Comparison of ENCODE assay signal across 17 cellular contexts in genomic region chr9:138033950-138034349, GRCh38.
DNase-seq lines count a peak whose midpoint lies in the region; ATAC-seq, FAIRE-seq and TF ChIP-seq lines count a peak whose summit lies in the region.
"Had no signal": no experiment of that assay in that cellular context is flagged by ENCODE, and none has a peak within 500 bp of the region (broad histone marks: within the 10 kb centered on the region; RNA-seq: fewer than 3 reads in every experiment).

No MANE protein-coding gene starts in this region.

- no peak for TF ChIP-seq RAD21 in K562 (CRISPR knock-in tag; conservative IDR thresholded peaks at IDR 0.05 in 1 of 2, IDR thresholded peaks at IDR 0.05 in 1 of 2)

- H3K14ac ChIP-seq in trophoblast cell (ENCODE audit: low read length), result no peak overlapping the region

- DNase-seq in NCI-H524 treated with DMSO at 0.1 percent for 48 hours (lab: John Stamatoyannopoulos, UW) (peak; percentile 4), NCI-H524 (lab: John Stamatoyannopoulos, UW) (no peak), K562 (ENCODE audit: extremely low read depth in 1 of 4, low spot score in 3 of 4) (peak in 1 of 4 experiments; percentile 30), trophoblast cell (peak; percentile 19 to 49), MV-4-11 (lab: John Stamatoyannopoulos, UW) (no peak), immature natural killer cell (no peak)
- DNase-seq in natural killer cell treated with Interleukin-12 subunit alpha and Interleukin-12 subunit beta and Interleukin-15 and Interleukin-18, amount 100 ng/mL, for 72 hours (ENCODE audit: low spot score), result no peak
- DNase-seq: AML-193; CD4-positive, alpha-beta memory T cell; DMS79 treated with DMSO at 0.1 percent for 48 hours; H9 had no signal

- H3K36me3 ChIP-seq in K562 (ENCODE audit: control insufficient read depth, insufficient read depth, low read length), result no peaks in the 10 kb centered on the region
- no peaks in the 10 kb centered on the region for H3K36me3 ChIP-seq in trophoblast cell (ENCODE audit: control insufficient read depth in 1 of 2, insufficient read depth in 2 of 2, low read length in 2 of 2)

- no peak overlapping the region for H4K8ac ChIP-seq in trophoblast cell (ENCODE audit: low read depth, low read length)

- peaks cover 4 to 43% (median 18%) of the 10 kb centered on the region in 3 donors for H3K27me3 Mint-ChIP-seq in immature natural killer cell (ENCODE audit: low read depth in 3 of 3)
- H3K27me3 Mint-ChIP-seq in natural killer cell treated with Interleukin-12 subunit alpha and Interleukin-12 subunit beta and Interleukin-15 and Interleukin-18, amount 100 ng/mL, for 72 hours, result peaks cover 49 to 71% of the 10 kb centered on the region in 2 donors

- no peaks in the 10 kb centered on the region for H3K4me1 Mint-ChIP-seq in immature natural killer cell
- H3K4me1 Mint-ChIP-seq in natural killer cell treated with Interleukin-12 subunit alpha and Interleukin-12 subunit beta and Interleukin-15 and Interleukin-18, amount 100 ng/mL, for 72 hours (ENCODE audit: low read depth in 2 of 2), result no peaks in the 10 kb centered on the region
- H3K4me1 Mint-ChIP-seq: CD14-positive monocyte; CD4-positive, alpha-beta memory T cell; H9 had no signal

- H3K4me2 ChIP-seq in K562 (ENCODE audit: insufficient read depth, low read length) (no peak overlapping the region), trophoblast cell (ENCODE audit: low read length) (no peak overlapping the region)
- H3K4me2 ChIP-seq: A549 had no signal

- no peak overlapping the region for H3K4me3 ChIP-seq in K562
- H3K4me3 ChIP-seq in trophoblast cell (ENCODE audit: low read depth, low read length), result no peak overlapping the region
- H3K4me3 ChIP-seq: A549, GM12878 had no signal

- no peaks in the 10 kb centered on the region for H3K9me1 ChIP-seq in K562 (ENCODE audit: control insufficient read depth, insufficient read depth, low read length)

- H3K23ac ChIP-seq in trophoblast cell (ENCODE audit: low read length), result no peak overlapping the region

- intact Hi-C loops in K562 (cut with micrococcal nuclease), result no loop called here

- H3K79me1 ChIP-seq in trophoblast cell (ENCODE audit: low read length), result no peaks in the 10 kb centered on the region

- H2BK12ac ChIP-seq in trophoblast cell (ENCODE audit: low read length), result no peak overlapping the region

- H2AFZ ChIP-seq in K562 (ENCODE audit: low read depth, low read length), result no peak overlapping the region
- no peak overlapping the region for H2AFZ ChIP-seq in trophoblast cell (ENCODE audit: insufficient read depth, low read length, poor library complexity)

- FAIRE-seq in K562 (lab: Jason Lieb, UNC), result no peak
- FAIRE-seq: A549, GM12878, GM19239, H1 had no signal

- TF ChIP-seq EP300 in K562 (IDR thresholded peaks at IDR 0.05; ENCODE audit: low read length), result no peak

- H3K9ac ChIP-seq in K562 (ENCODE audit: insufficient read depth in 1 of 2, low read depth in 2 of 2, low read length in 2 of 2), result no peak overlapping the region
- H3K9ac ChIP-seq in trophoblast cell (ENCODE audit: low read length), result no peak overlapping the region

- no peak overlapping the region for H4K12ac ChIP-seq in trophoblast cell (ENCODE audit: low read depth, low read length)

- no peaks in the 10 kb centered on the region for H3K36me3 Mint-ChIP-seq in immature natural killer cell
- H3K36me3 Mint-ChIP-seq in natural killer cell treated with Interleukin-12 subunit alpha and Interleukin-12 subunit beta and Interleukin-15 and Interleukin-18, amount 100 ng/mL, for 72 hours, result peaks cover 6% of the 10 kb centered on the region
- H3K36me3 Mint-ChIP-seq: CD14-positive monocyte; CD4-positive, alpha-beta memory T cell had no signal

- H3K4me1 ChIP-seq in K562 (replicated peaks in 1 of 2; ENCODE audit: control insufficient read depth in 2 of 2, insufficient read depth in 2 of 2, low read length in 2 of 2), result no peaks in the 10 kb centered on the region
- H3K4me1 ChIP-seq in trophoblast cell (ENCODE audit: control insufficient read depth in 1 of 2, insufficient read depth in 2 of 2, low read length in 2 of 2), result peaks cover 4 to 5% of the 10 kb centered on the region in 2 experiments
- H3K4me1 ChIP-seq: A549 had no signal

- no peak for TF ChIP-seq POLR2A in K562 (conservative IDR thresholded peaks at IDR 0.05)

- H3K9me3 ChIP-seq in K562 (replicated peaks; ENCODE audit: control insufficient read depth, insufficient read depth, low read depth, low read length) (no peaks in the 10 kb centered on the region), trophoblast cell (ENCODE audit: insufficient read depth, low read depth, low read length) (peaks cover 6% of the 10 kb centered on the region)
- H3K9me3 ChIP-seq: A549 had no signal

- TF ChIP-seq CTCF in K562 (IDR thresholded peaks at IDR 0.05 in 2 of 3, conservative IDR thresholded peaks at IDR 0.05 in 1 of 3; ENCODE audit: insufficient read depth in 2 of 3, low read depth in 1 of 3, low read length in 3 of 3), result no peak

- no peak overlapping the region for H3K18ac ChIP-seq in trophoblast cell (ENCODE audit: low read length)

- H4K91ac ChIP-seq in trophoblast cell (ENCODE audit: low read depth, low read length), result no peak overlapping the region

- no peak overlapping the region for H3K4me3 Mint-ChIP-seq in immature natural killer cell
- H3K4me3 Mint-ChIP-seq in natural killer cell treated with Interleukin-12 subunit alpha and Interleukin-12 subunit beta and Interleukin-15 and Interleukin-18, amount 100 ng/mL, for 72 hours, result no peak overlapping the region
- H3K4me3 Mint-ChIP-seq: CD14-positive monocyte; CD4-positive, alpha-beta memory T cell; H9 had no signal

- in situ Hi-C loops in K562 (cut with MboI), result no loop called here

- H4K20me1 ChIP-seq in K562 (replicated peaks; ENCODE audit: control insufficient read depth, insufficient read depth, low read length), result no peaks in the 10 kb centered on the region

- H3K27me3 ChIP-seq in K562 (ENCODE audit: control insufficient read depth in 2 of 2, insufficient read depth in 2 of 2, low read length in 2 of 2) (peaks cover 7 to 17% of the 10 kb centered on the region in 2 experiments), trophoblast cell (ENCODE audit: insufficient read depth, low read length) (no peaks in the 10 kb centered on the region)

- CTCF ChIA-PET in K562 (lab: Yijun Ruan, JAX; ENCODE audit: low intra/inter-chr PET ratio), result no interaction called here

- H3K79me2 ChIP-seq in K562 (ENCODE audit: control insufficient read depth, insufficient read depth, low read length), result no peaks in the 10 kb centered on the region
- H3K79me2 ChIP-seq in trophoblast cell (ENCODE audit: control insufficient read depth, insufficient read depth, low read length, poor library complexity), result no peaks in the 10 kb centered on the region

- ATAC-seq in K562, result no peak
- no peak for ATAC-seq in natural killer cell treated with Interleukin-12 subunit alpha and Interleukin-12 subunit beta and Interleukin-15 and Interleukin-18, amount 100 ng/mL, for 72 hours
- ATAC-seq: GM12878 had no signal

- WGBS in K562 (ENCODE audit: insufficient coverage, low coverage, missing lambda C conversion rate), result 0% methylated on average over 4 of the region's 4 CpGs
- no CpG with 5 or more reads among the region's 4 CpGs for WGBS in trophoblast cell (ENCODE audit: extremely low coverage, insufficient coverage, insufficient read length)

- H3K4ac ChIP-seq in trophoblast cell (ENCODE audit: low read depth, low read length), result no peak overlapping the region

- POLR2A ChIA-PET in K562 (lab: Yijun Ruan, JAX), result no interaction called here

- no peak overlapping the region for H2AK5ac ChIP-seq in trophoblast cell (ENCODE audit: low read length)

- no peak overlapping the region for H2BK5ac ChIP-seq in trophoblast cell (ENCODE audit: low read depth, low read length, poor library complexity)

- H3K27ac ChIP-seq in K562 (ENCODE audit: extremely low read depth, low read depth, low read length), result no peak overlapping the region
- no peak overlapping the region for H3K27ac ChIP-seq in trophoblast cell (ENCODE audit: low read depth, low read length)
- H3K27ac ChIP-seq: 22Rv1, A549 had no signal

- H3K27ac Mint-ChIP-seq in immature natural killer cell, result no peak overlapping the region
- H3K27ac Mint-ChIP-seq in natural killer cell treated with Interleukin-12 subunit alpha and Interleukin-12 subunit beta and Interleukin-15 and Interleukin-18, amount 100 ng/mL, for 72 hours, result no peak overlapping the region
- H3K27ac Mint-ChIP-seq: CD14-positive monocyte; CD4-positive, alpha-beta memory T cell; H9 had no signal

- peaks cover 0 to 7% (median 0%) of the 10 kb centered on the region in 6 donors for H3K9me3 Mint-ChIP-seq in immature natural killer cell
- no peaks in the 10 kb centered on the region for H3K9me3 Mint-ChIP-seq in natural killer cell treated with Interleukin-12 subunit alpha and Interleukin-12 subunit beta and Interleukin-15 and Interleukin-18, amount 100 ng/mL, for 72 hours

- H2BK120ac ChIP-seq in trophoblast cell (ENCODE audit: insufficient read depth, low read length, poor library complexity), result no peak overlapping the region

- BruUV-seq in K562 (replicated peaks; lab: Mats Ljungman, UMichigan), result no TSS peak

TF ChIP-seq in K562, 482 proteins besides CTCF, POLR2A, EP300 and RAD21 (continues in another document):
- TF ChIP-seq TCF3 (CRISPR knock-in tag; IDR thresholded peaks at IDR 0.05) (peak; percentile 66), ZNF444 (CRISPR knock-in tag; IDR thresholded peaks at IDR 0.05) (no peak), TEAD4 (IDR thresholded peaks at IDR 0.05; ENCODE audit: low read length) (peak; percentile 53; the same call in 1 of the 2 replicates), TEAD4 (CRISPR knock-in tag; IDR thresholded peaks at IDR 0.05; ENCODE audit: borderline replicate concordance) (no peak), PHF21A (IDR thresholded peaks at IDR 0.05; ENCODE audit: borderline replicate concordance, low read depth) (no peak), ZBTB26 (CRISPR knock-in tag; IDR thresholded peaks at IDR 0.05) (no peak), MED1 (CRISPR knock-in tag; IDR thresholded peaks at IDR 0.05; ENCODE audit: borderline replicate concordance) (no peak), TAF9B (IDR thresholded peaks at IDR 0.05; ENCODE audit: partially characterized antibody) (no peak), ZNF146 (CRISPR knock-in tag; IDR thresholded peaks at IDR 0.05; ENCODE audit: unreplicated experiment) (no peak), FOXK1 (CRISPR knock-in tag; IDR thresholded peaks at IDR 0.05; ENCODE audit: borderline replicate concordance) (no peak), ZNF324 (CRISPR knock-in tag; IDR thresholded peaks at IDR 0.05) (no peak), TEAD2 (tag; IDR thresholded peaks at IDR 0.05) (no peak), XRCC3 (IDR thresholded peaks at IDR 0.05) (no peak)

Comparison
In these comparisons a context has a peak if more than half of its experiments do, and no peak if none do; other contexts are left out.
1. DNase-seq: peak in NCI-H524 treated with DMSO at 0.1 percent for 48 hours (single experiment) and trophoblast cell (2 of 2); none in NCI-H524 (0 of 2), MV-4-11 (single experiment), immature natural killer cell (0 of 3) and natural killer cell treated with Interleukin-12 subunit alpha and Interleukin-12 subunit beta and Interleukin-15 and Interleukin-18, amount 100 ng/mL, for 72 hours (single experiment).